ENCODE assay signal across 12 cellular contexts in genomic region chr10:46552526-46553237, GRCh38. TPM values are rescaled to one million over a fixed set of nuclear protein-coding genes. Genes with fewer than 3 reads are reported as not detected.
A peak's percentile ranks its signal among the peaks of the same experiment; 100 is the strongest.
DNase-seq lines count a peak whose midpoint lies in the region; ATAC-seq and TF ChIP-seq lines count a peak whose summit lies in the region.
"Had no signal": no experiment of that assay in that cellular context is flagged by ENCODE, and none has a peak within 500 bp of the region (broad histone marks: within the 10 kb centered on the region; RNA-seq: fewer than 3 reads in every experiment).

No MANE protein-coding gene starts in this region.

- DNase-seq in NCI-H748 (lab: John Stamatoyannopoulos, UW; ENCODE audit: unreplicated experiment) (peak; percentile 70), NCI-H748 treated with DMSO at 0.1 percent for 48 hours (lab: John Stamatoyannopoulos, UW) (no peak), HK-2 (ENCODE audit: unreplicated experiment) (peak; percentile 2), chondrocyte (ENCODE audit: low spot score) (peak; percentile 79), posterior cingulate gyrus (peak in 8 of 10 donors; percentile 3 to 81 (median 11)), HCEC 1CT (no peak), foreskin fibroblast (no peak)
- DNase-seq: glutamatergic neuron, NCI-H1105 treated with DMSO at 0.1 percent for 48 hours had no signal

- no peaks in the 10 kb centered on the region for H3K36me3 Mint-ChIP-seq in chondrocyte (ENCODE audit: low read depth)

- H3K4me3 Mint-ChIP-seq in chondrocyte (ENCODE audit: unreplicated experiment): no peak overlapping the region

- no peak for ATAC-seq in HG02970 (IDR thresholded peaks at IDR 0.05; ENCODE audit: low FRiP score, unreplicated experiment)
- ATAC-seq: left lung had no signal

- no peaks in the 10 kb centered on the region for H3K9me3 Mint-ChIP-seq in chondrocyte (ENCODE audit: low read depth)

- H3K4me3 ChIP-seq in foreskin fibroblast (ENCODE audit: low read depth in 1 of 2, low read length in 2 of 2): no peak overlapping the region
- H3K4me3 ChIP-seq: left lung, tibial nerve had no signal

- peaks cover 10% of the 10 kb centered on the region for H3K4me1 Mint-ChIP-seq in chondrocyte (ENCODE audit: low read depth)

- H3K27me3 Mint-ChIP-seq in chondrocyte (ENCODE audit: low read depth): peaks cover 6% of the 10 kb centered on the region

- TF ChIP-seq CTCF in chondrocyte (IDR thresholded peaks at IDR 0.05): no peak
- no peak for TF ChIP-seq CTCF in foreskin fibroblast (IDR thresholded peaks at IDR 0.05; ENCODE audit: low read depth, low read length)

- no peak overlapping the region for H3K27ac Mint-ChIP-seq in chondrocyte (ENCODE audit: unreplicated experiment)

- intact Hi-C loops in posterior cingulate gyrus (cut with DNase I): no loop called here

RNA-seq across cellular contexts. Expression of gene GPRIN2, which starts 3.8 kb away (rescaled TPM):
- total RNA-seq in chondrocyte: 5.4 to 12.3 TPM (median 5.7 TPM) in 3 replicates

RNA-seq across cellular contexts. Expression of gene SYT15, which starts 26.2 kb away (rescaled TPM):
- 11.6 to 44.3 TPM (median 14.5 TPM) in 3 replicates for total RNA-seq in chondrocyte

Comparison
In these comparisons a context has a peak if more than half of its experiments do, and no peak if none do; other contexts are left out.
1. DNase-seq: peak in NCI-H748 (single experiment), HK-2 (single experiment), chondrocyte (single experiment) and posterior cingulate gyrus (8 of 10); none in NCI-H748 treated with DMSO at 0.1 percent for 48 hours (single experiment), HCEC 1CT (single experiment) and foreskin fibroblast (0 of 2).